Comparison of ENCODE assay signal across 22 cellular contexts in genomic region chr7:36005286-36005685, GRCh38.
DNase-seq lines count a peak whose midpoint lies in the region; ATAC-seq and FAIRE-seq lines count a peak whose summit lies in the region.
"Had no signal": no experiment of that assay in that cellular context is flagged by ENCODE, and none has a peak within 500 bp of the region (broad histone marks: within the 10 kb centered on the region; RNA-seq: fewer than 3 reads in every experiment).

No MANE protein-coding gene starts in this region.

- FAIRE-seq in urothelium cell line (lab: Jason Lieb, UNC) = peak; percentile 58
- FAIRE-seq: A204.1, GM12878, GM19239 had no signal

- peak; percentile 69 for ATAC-seq in activated naive CD8-positive, alpha-beta T cell treated with anti-CD3 and anti-CD28 coated beads, Interleukin-2, amount 50 U/mL, for 24 hours
- peak; percentile 47 for ATAC-seq in activated T-helper 17 cell treated with anti-CD3 and anti-CD28 coated beads, Interleukin-2, amount 50 U/mL, for 72 hours (replicated peaks)
- ATAC-seq: CD8-positive, alpha-beta T cell; GM12878; GM23338; HCT116 had no signal

- no peak overlapping the region for H3K27ac Mint-ChIP-seq in T-helper 2 cell treated with Interferon-gamma antibody and Interleukin-4, amounts not matched to agents 5 μg/mL and 100 μg/mL, for 36 hours
- peak overlapping the region; percentile 1 for H3K27ac Mint-ChIP-seq in activated naive CD8-positive, alpha-beta T cell treated with anti-CD3 and anti-CD28 coated beads, Interleukin-2, amount 50 U/mL, for 24 hours
- no peak overlapping the region for H3K27ac Mint-ChIP-seq in activated naive CD8-positive, alpha-beta T cell treated with anti-CD3 and anti-CD28 coated beads for 36 hours
- no peak overlapping the region for H3K27ac Mint-ChIP-seq in activated T-helper 17 cell treated with anti-CD3 and anti-CD28 coated beads, Interleukin-2, amount 50 U/mL, for 72 hours
- H3K27ac Mint-ChIP-seq: B cell; CD8-positive, alpha-beta T cell; GM23338; H9 had no signal

- H3K4me3 Mint-ChIP-seq in T-helper 2 cell treated with Interferon-gamma antibody and Interleukin-4, amounts not matched to agents 5 μg/mL and 100 μg/mL, for 36 hours = no peak overlapping the region
- H3K4me3 Mint-ChIP-seq in activated naive CD8-positive, alpha-beta T cell treated with anti-CD3 and anti-CD28 coated beads, Interleukin-2, amount 50 U/mL, for 24 hours = no peak overlapping the region
- no peak overlapping the region for H3K4me3 Mint-ChIP-seq in activated naive CD8-positive, alpha-beta T cell treated with anti-CD3 and anti-CD28 coated beads for 36 hours
- H3K4me3 Mint-ChIP-seq in activated T-helper 17 cell treated with anti-CD3 and anti-CD28 coated beads, Interleukin-2, amount 50 U/mL, for 72 hours = no peak overlapping the region
- H3K4me3 Mint-ChIP-seq: B cell; CD4-positive, CD25-positive, alpha-beta regulatory T cell; CD8-positive, alpha-beta T cell; GM23338; H9 had no signal

- H3K36me3 Mint-ChIP-seq in T-helper 2 cell treated with Interferon-gamma antibody and Interleukin-4, amounts not matched to agents 5 μg/mL and 100 μg/mL, for 36 hours (ENCODE audit: low read depth) = no peaks in the 10 kb centered on the region
- H3K36me3 Mint-ChIP-seq in activated naive CD8-positive, alpha-beta T cell treated with anti-CD3 and anti-CD28 coated beads, Interleukin-2, amount 50 U/mL, for 24 hours (ENCODE audit: low read depth) = no peaks in the 10 kb centered on the region
- H3K36me3 Mint-ChIP-seq in activated naive CD8-positive, alpha-beta T cell treated with anti-CD3 and anti-CD28 coated beads for 36 hours = no peaks in the 10 kb centered on the region
- H3K36me3 Mint-ChIP-seq in activated T-helper 17 cell treated with anti-CD3 and anti-CD28 coated beads, Interleukin-2, amount 50 U/mL, for 72 hours (ENCODE audit: low read depth) = no peaks in the 10 kb centered on the region
- H3K36me3 Mint-ChIP-seq: CD4-positive, CD25-positive, alpha-beta regulatory T cell; CD8-positive, alpha-beta T cell had no signal

- H3K27me3 Mint-ChIP-seq in T-helper 2 cell treated with Interferon-gamma antibody and Interleukin-4, amounts not matched to agents 5 μg/mL and 100 μg/mL, for 36 hours (ENCODE audit: low read depth) = peaks cover 9% of the 10 kb centered on the region
- H3K27me3 Mint-ChIP-seq in activated naive CD8-positive, alpha-beta T cell treated with anti-CD3 and anti-CD28 coated beads, Interleukin-2, amount 50 U/mL, for 24 hours = peaks cover 3% of the 10 kb centered on the region
- H3K27me3 Mint-ChIP-seq in activated naive CD8-positive, alpha-beta T cell treated with anti-CD3 and anti-CD28 coated beads for 36 hours = peaks cover 3% of the 10 kb centered on the region
- no peaks in the 10 kb centered on the region for H3K27me3 Mint-ChIP-seq in activated T-helper 17 cell treated with anti-CD3 and anti-CD28 coated beads, Interleukin-2, amount 50 U/mL, for 72 hours

- peaks cover 5% of the 10 kb centered on the region for H3K4me1 Mint-ChIP-seq in T-helper 2 cell treated with Interferon-gamma antibody and Interleukin-4, amounts not matched to agents 5 μg/mL and 100 μg/mL, for 36 hours (ENCODE audit: low read depth)
- H3K4me1 Mint-ChIP-seq in activated naive CD8-positive, alpha-beta T cell treated with anti-CD3 and anti-CD28 coated beads, Interleukin-2, amount 50 U/mL, for 24 hours = peaks cover 11% of the 10 kb centered on the region
- H3K4me1 Mint-ChIP-seq in activated naive CD8-positive, alpha-beta T cell treated with anti-CD3 and anti-CD28 coated beads for 36 hours = peaks cover 6% of the 10 kb centered on the region
- no peaks in the 10 kb centered on the region for H3K4me1 Mint-ChIP-seq in activated T-helper 17 cell treated with anti-CD3 and anti-CD28 coated beads, Interleukin-2, amount 50 U/mL, for 72 hours
- H3K4me1 Mint-ChIP-seq: B cell; CD4-positive, CD25-positive, alpha-beta regulatory T cell; GM23338 had no signal

- H3K9me3 Mint-ChIP-seq in T-helper 2 cell treated with Interferon-gamma antibody and Interleukin-4, amounts not matched to agents 5 μg/mL and 100 μg/mL, for 36 hours = no peaks in the 10 kb centered on the region
- H3K9me3 Mint-ChIP-seq in activated naive CD8-positive, alpha-beta T cell treated with anti-CD3 and anti-CD28 coated beads, Interleukin-2, amount 50 U/mL, for 24 hours = no peaks in the 10 kb centered on the region
- H3K9me3 Mint-ChIP-seq in activated naive CD8-positive, alpha-beta T cell treated with anti-CD3 and anti-CD28 coated beads for 36 hours = no peaks in the 10 kb centered on the region
- no peaks in the 10 kb centered on the region for H3K9me3 Mint-ChIP-seq in activated T-helper 17 cell treated with anti-CD3 and anti-CD28 coated beads, Interleukin-2, amount 50 U/mL, for 72 hours
- H3K9me3 Mint-ChIP-seq: CD8-positive, alpha-beta T cell had no signal

- DNase-seq in T-helper 2 cell treated with Interferon-gamma antibody and Interleukin-4, amounts not matched to agents 5 μg/mL and 100 μg/mL, for 36 hours (ENCODE audit: low spot score) = peak; percentile 20
- DNase-seq in T-helper 2 cell (no peak), urothelium cell line (ENCODE audit: low spot score) (no peak), NCI-H510A treated with DMSO at 0.1 percent for 48 hours (lab: John Stamatoyannopoulos, UW) (no peak), retina (no peak)
- DNase-seq in activated naive CD8-positive, alpha-beta T cell treated with anti-CD3 and anti-CD28 coated beads, Interleukin-2, amount 50 U/mL, for 24 hours = peak; percentile 13
- no peak for DNase-seq in activated naive CD8-positive, alpha-beta T cell treated with anti-CD3 and anti-CD28 coated beads for 36 hours
- DNase-seq: Caco-2; CD4-positive, CD25-positive, alpha-beta regulatory T cell; CD8-positive, alpha-beta T cell; DMS153; DMS79; EL; GDM1; H9 had no signal

Comparison
In these comparisons a context has a peak if more than half of its experiments do, and no peak if none do; other contexts are left out.
1. DNase-seq: peak in T-helper 2 cell treated with Interferon-gamma antibody and Interleukin-4, amounts not matched to agents 5 μg/mL and 100 μg/mL, for 36 hours (single experiment) and activated naive CD8-positive, alpha-beta T cell treated with anti-CD3 and anti-CD28 coated beads, Interleukin-2, amount 50 U/mL, for 24 hours (single experiment); none in T-helper 2 cell (0 of 5), activated naive CD8-positive, alpha-beta T cell treated with anti-CD3 and anti-CD28 coated beads for 36 hours (single experiment), urothelium cell line (single experiment), NCI-H510A treated with DMSO at 0.1 percent for 48 hours (single experiment) and retina (single experiment).